In genomic region chr12:3744216-3744883, GRCh38 we compare ENCODE assay signal across 15 cellular contexts. TPM values are rescaled to one million over a fixed set of nuclear protein-coding genes. Genes with fewer than 3 reads are reported as not detected.
DNase-seq lines count a peak whose midpoint lies in the region; ATAC-seq, FAIRE-seq and TF ChIP-seq lines count a peak whose summit lies in the region.
"Had no signal": no experiment of that assay in that cellular context is flagged by ENCODE, and none has a peak within 500 bp of the region (broad histone marks: within the 10 kb centered on the region; RNA-seq: fewer than 3 reads in every experiment).

No MANE protein-coding gene starts in this region.

- H3K9me3 Mint-ChIP-seq in activated naive CD8-positive, alpha-beta T cell treated with anti-CD3 and anti-CD28 coated beads for 36 hours, result no peaks in the 10 kb centered on the region
- H3K9me3 Mint-ChIP-seq in immature natural killer cell, result no peaks in the 10 kb centered on the region
- H3K9me3 Mint-ChIP-seq: HFFc6, nephron had no signal

- H3K9me3 ChIP-seq in DOHH2 (ENCODE audit: control insufficient read depth, insufficient read depth, low read length) (no peaks in the 10 kb centered on the region), Karpas-422 (ENCODE audit: low read length) (peaks cover 3% of the 10 kb centered on the region; the same call in 1 of the 2 replicates)

- H3K4me3 ChIP-seq in DOHH2 (ENCODE audit: low read length) (no peak overlapping the region), Karpas-422 (ENCODE audit: low read length) (no peak overlapping the region)
- H3K4me3 ChIP-seq: suprapubic skin had no signal

- H3K79me2 ChIP-seq in DOHH2 (ENCODE audit: control insufficient read depth, low read length), result peaks cover 47% of the 10 kb centered on the region
- peaks cover 90% of the 10 kb centered on the region for H3K79me2 ChIP-seq in Karpas-422 (ENCODE audit: low read length)

- FAIRE-seq in HTR-8/SVneo (lab: Jason Lieb, UNC), result peak; percentile 16
- no peak for FAIRE-seq in D721Med (lab: Jason Lieb, UNC)

- H3K27ac ChIP-seq in DOHH2 (ENCODE audit: low read depth, low read length) (no peak overlapping the region), Karpas-422 (ENCODE audit: low read length) (no peak overlapping the region), foreskin keratinocyte (no peak overlapping the region)
- H3K27ac ChIP-seq: suprapubic skin had no signal

- H3K4me1 ChIP-seq in DOHH2 (ENCODE audit: control insufficient read depth, low read length) (peaks cover under 1% of the 10 kb centered on the region; the same call in 1 of the 2 replicates), Karpas-422 (ENCODE audit: low read length) (no peaks in the 10 kb centered on the region), foreskin keratinocyte (no peaks in the 10 kb centered on the region)
- H3K4me1 ChIP-seq: suprapubic skin had no signal

- no peak overlapping the region for H3K4me2 ChIP-seq in DOHH2 (ENCODE audit: low read length)
- no peak overlapping the region for H3K4me2 ChIP-seq in Karpas-422 (ENCODE audit: low read depth, low read length, poor library complexity, severe bottlenecking)

- peak; percentile 25 for TF ChIP-seq CTCF in DOHH2 (IDR thresholded peaks at IDR 0.05; ENCODE audit: low read depth, low read length, poor library complexity, severe bottlenecking)
- TF ChIP-seq CTCF in D721Med (IDR thresholded peaks at IDR 0.05; ENCODE audit: insufficient read depth, missing control alignments), result no peak
- TF ChIP-seq CTCF in foreskin keratinocyte (conservative IDR thresholded peaks at IDR 0.05), result no peak

- H3K9me2 ChIP-seq in DOHH2 (replicated peaks; ENCODE audit: control insufficient read depth, low read length) (no peaks in the 10 kb centered on the region), Karpas-422 (replicated peaks; ENCODE audit: insufficient read depth, low read length) (no peaks in the 10 kb centered on the region)

- no peak overlapping the region for H3K4me3 Mint-ChIP-seq in activated naive CD8-positive, alpha-beta T cell treated with anti-CD3 and anti-CD28 coated beads for 36 hours
- peak overlapping the region; percentile 13 to 80 (median 74) for H3K4me3 Mint-ChIP-seq in immature natural killer cell
- H3K4me3 Mint-ChIP-seq: CD14-positive monocyte, HFFc6, nephron had no signal

- no peak overlapping the region for H3K9ac ChIP-seq in Karpas-422 (ENCODE audit: low read length)

- H3K36me3 Mint-ChIP-seq in activated naive CD8-positive, alpha-beta T cell treated with anti-CD3 and anti-CD28 coated beads for 36 hours, result peaks cover 44% of the 10 kb centered on the region
- H3K36me3 Mint-ChIP-seq in immature natural killer cell, result peaks cover 13 to 31% (median 20%) of the 10 kb centered on the region in 3 donors

- no peaks in the 10 kb centered on the region for H3K27me3 ChIP-seq in DOHH2 (ENCODE audit: control insufficient read depth, low read length)
- no peaks in the 10 kb centered on the region for H3K27me3 ChIP-seq in Karpas-422 (ENCODE audit: low read length)
- peaks cover 2% of the 10 kb centered on the region for H3K27me3 ChIP-seq in foreskin keratinocyte
- H3K27me3 ChIP-seq: suprapubic skin had no signal

- ATAC-seq in foreskin keratinocyte, result no peak
- ATAC-seq in HG02970 (IDR thresholded peaks at IDR 0.05; ENCODE audit: low FRiP score, unreplicated experiment), result no peak
- ATAC-seq: left colon had no signal

- H3F3A ChIP-seq in DOHH2 (ENCODE audit: control insufficient read depth, insufficient read depth), result no peaks in the 10 kb centered on the region

- H3K4me1 Mint-ChIP-seq in activated naive CD8-positive, alpha-beta T cell treated with anti-CD3 and anti-CD28 coated beads for 36 hours, result peaks cover 23% of the 10 kb centered on the region
- peaks cover 82 to 84% of the 10 kb centered on the region in 2 donors for H3K4me1 Mint-ChIP-seq in immature natural killer cell
- H3K4me1 Mint-ChIP-seq: nephron had no signal

- no peak for DNase-seq in HTR-8/SVneo (ENCODE audit: insufficient read length, low spot score)
- no peak for DNase-seq in activated naive CD8-positive, alpha-beta T cell treated with anti-CD3 and anti-CD28 coated beads for 36 hours
- DNase-seq in immature natural killer cell, result peak in 1 of 3 donors; percentile 39
- DNase-seq in D721Med (ENCODE audit: insufficient read length, low spot score), result no peak
- no peak for DNase-seq in Karpas-422
- no peak for DNase-seq in foreskin keratinocyte
- DNase-seq: HFFc6, left colon, NCI-H146, NCI-H526 treated with DMSO at 0.1 percent for 48 hours had no signal

- peaks cover 24% of the 10 kb centered on the region for H3K36me3 ChIP-seq in DOHH2 (ENCODE audit: control insufficient read depth, low read length)
- H3K36me3 ChIP-seq in Karpas-422 (ENCODE audit: insufficient read depth, low read length), result peaks cover 19% of the 10 kb centered on the region
- H3K36me3 ChIP-seq: suprapubic skin had no signal

- H3K27ac Mint-ChIP-seq in activated naive CD8-positive, alpha-beta T cell treated with anti-CD3 and anti-CD28 coated beads for 36 hours, result peak overlapping the region; percentile 47
- H3K27ac Mint-ChIP-seq in immature natural killer cell, result peak overlapping the region; percentile 87 to 96 (median 92)
- H3K27ac Mint-ChIP-seq: HFFc6, nephron had no signal

- H2AFZ ChIP-seq in Karpas-422 (ENCODE audit: low read length), result no peak overlapping the region

- no peaks in the 10 kb centered on the region for H3K27me3 Mint-ChIP-seq in activated naive CD8-positive, alpha-beta T cell treated with anti-CD3 and anti-CD28 coated beads for 36 hours
- H3K27me3 Mint-ChIP-seq in immature natural killer cell (ENCODE audit: low read depth in 3 of 3), result peaks cover 0 to 21% (median 3%) of the 10 kb centered on the region in 3 donors

- H4K20me1 ChIP-seq in DOHH2 (ENCODE audit: control insufficient read depth, insufficient read depth, low read depth, low read length), result no peaks in the 10 kb centered on the region
- peaks cover 10% of the 10 kb centered on the region; the same call in 1 of the 2 replicates for H4K20me1 ChIP-seq in Karpas-422 (ENCODE audit: insufficient read depth, low read depth, low read length)

RNA-seq across cellular contexts. Expression of gene CRACR2A, which starts 8.6 kb away (rescaled TPM):
- 10 to 100 TPM; 24.5 to 26.0 TPM for total RNA-seq in activated naive CD8-positive, alpha-beta T cell treated with anti-CD3 and anti-CD28 coated beads for 36 hours
- polyA plus RNA-seq in immature natural killer cell (10 to 100 TPM in 2 of 3 donors, 1 to 10 TPM in 1; 4.0 to 33.9 (median 16.5) TPM), foreskin keratinocyte (0.75 and 1.0 TPM in 2 replicates)
- 22.3 and 29.3 TPM in 2 replicates for total RNA-seq in Karpas-422 (2014; rRNA removed; shearing (Covaris generic); ENCODE audit: low replicate concordance)
- 1.4 and 2.2 TPM in 2 replicates for total RNA-seq in foreskin keratinocyte
